23 cellular contexts compared by ENCODE assay signal in the genomic region with DNA sequence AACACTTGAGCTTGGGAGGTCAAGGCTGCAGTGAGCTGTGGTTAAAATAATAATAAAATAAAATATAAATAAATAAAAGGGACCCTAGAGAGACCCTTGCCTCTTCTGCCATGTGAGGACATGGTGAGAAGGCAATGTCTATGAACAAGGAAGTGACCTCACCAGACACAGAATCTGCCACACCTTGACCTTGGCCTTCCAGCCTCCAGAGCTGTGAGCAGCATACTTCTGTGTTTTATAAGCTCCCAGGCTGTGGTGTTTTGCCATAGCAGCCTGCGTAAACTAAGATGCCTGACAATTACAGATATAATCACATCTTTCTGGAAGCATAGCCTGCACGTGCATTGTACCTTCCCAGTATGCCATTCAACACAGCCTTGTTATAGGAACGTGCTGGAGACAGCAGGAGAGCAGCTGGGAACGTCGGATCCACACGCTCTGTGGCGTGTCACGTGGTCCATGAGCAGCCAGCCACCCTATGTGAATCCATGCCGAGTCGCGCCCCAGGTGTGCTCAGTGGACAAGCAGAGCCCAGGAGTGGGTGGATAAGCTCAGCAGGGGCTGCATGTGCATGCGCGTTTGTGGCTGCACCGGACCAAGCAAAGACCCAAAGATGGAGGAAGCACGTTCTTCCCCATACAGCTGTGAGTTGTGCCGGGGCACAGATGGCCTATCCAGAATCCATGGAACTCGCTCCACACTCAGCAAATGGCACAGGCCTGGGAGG. TPM values are rescaled to one million over a fixed set of nuclear protein-coding genes. Genes with fewer than 3 reads are reported as not detected.
"Had no signal": no experiment of that assay in that cellular context is flagged by ENCODE, and none has a peak within 500 bp of the region (broad histone marks: within the 10 kb centered on the region; RNA-seq: fewer than 3 reads in every experiment).

No MANE protein-coding gene starts in this region.

- H3K4me1 Mint-ChIP-seq: neural crest cell had no signal

- H3K36me3 Mint-ChIP-seq: naive thymus-derived CD4-positive, alpha-beta T cell had no signal

- H3K36me3 ChIP-seq: cardiac muscle cell, prostate gland, tibial artery had no signal

- ATAC-seq: activated CD4-positive, CD25-positive, alpha-beta regulatory T cell treated with anti-CD3 and anti-CD28 coated beads, Interleukin-2, amount 50 U/mL, for 24 hours; activated CD8-positive, alpha-beta T cell treated with anti-CD3 and anti-CD28 coated beads, Interleukin-2, amount 10 ng/mL, durations not matched to agents 7 days and 5 days; body of pancreas; naive thymus-derived CD4-positive, alpha-beta T cell had no signal

- H3K27ac ChIP-seq: body of pancreas, cardiac muscle cell, prostate gland, tibial artery, VCaP had no signal

- H3K27ac Mint-ChIP-seq: activated CD4-positive, alpha-beta T cell treated with anti-CD3 and anti-CD28 coated beads, Interleukin-2, amount 10 ng/mL, durations not matched to agents 7 days and 5 days; activated CD8-positive, alpha-beta T cell treated with anti-CD3 and anti-CD28 coated beads, Interleukin-2, amount 10 ng/mL, durations not matched to agents 7 days and 5 days; activated naive CD4-positive, alpha-beta T cell treated with anti-CD3 and anti-CD28 coated beads, Interleukin-2, amount 50 U/mL, for 24 hours; activated T-helper 1 cell treated with anti-CD3 and anti-CD28 coated beads, Interleukin-12 subunit alpha, Interleukin-12 subunit beta, Interleukin-2, Interleukin-4 antibody, amounts not matched to agents 30 ng/mL and 10 ng/mL and 1 ng/mL, durations not matched to agents 14 hours and 24 hours and 36 hours; dendritic cell treated with granulocyte-macrophage colony-stimulating factor and Interleukin-4, amounts not matched to agents 40 ng/mL and 50 ng/mL, for 4 days; stimulated activated naive CD8-positive, alpha-beta T cell treated with anti-CD3 and anti-CD28 coated beads, Interleukin-15, Interleukin-2, amounts not matched to agents 100 ng/mL and 50 ng/mL, for 24 hours had no signal

- DNase-seq: activated CD4-positive, alpha-beta T cell treated with anti-CD3 and anti-CD28 coated beads, Interleukin-2, amount 10 ng/mL, durations not matched to agents 7 days and 5 days; activated CD8-positive, alpha-beta T cell treated with anti-CD3 and anti-CD28 coated beads, Interleukin-2, amount 10 ng/mL, durations not matched to agents 7 days and 5 days; activated gamma-delta T cell; anterior cingulate cortex; body of pancreas; effector CD8-positive, alpha-beta T cell; erythroblast; foreskin fibroblast; mesenchymal stem cell; naive thymus-derived CD4-positive, alpha-beta T cell; stimulated activated CD4-positive, alpha-beta T cell treated with anti-CD3 and anti-CD28 coated beads, Interleukin-12 subunit alpha, Interleukin-12 subunit beta, amount 100 ng/mL, for 4 hours; stimulated activated CD4-positive, alpha-beta T cell treated with anti-CD3 and anti-CD28 coated beads, Interleukin-4, amount 100 ng/mL, for 4 hours; substantia nigra; tibial artery had no signal

- H3K4me3 ChIP-seq: body of pancreas, cardiac muscle cell, prostate gland, tibial artery had no signal

- H3K27me3 Mint-ChIP-seq: activated naive CD4-positive, alpha-beta T cell treated with anti-CD3 and anti-CD28 coated beads, Interleukin-2, amount 50 U/mL, for 24 hours; dendritic cell treated with granulocyte-macrophage colony-stimulating factor and Interleukin-4, amounts not matched to agents 40 ng/mL and 50 ng/mL, for 4 days; stimulated activated naive CD8-positive, alpha-beta T cell treated with anti-CD3 and anti-CD28 coated beads, Interleukin-15, Interleukin-2, amounts not matched to agents 100 ng/mL and 50 ng/mL, for 24 hours had no signal

- H3K9me3 Mint-ChIP-seq: neural crest cell had no signal

- H3K9me3 ChIP-seq: body of pancreas, prostate gland had no signal

- H3K27me3 ChIP-seq: body of pancreas, cardiac muscle cell, tibial artery had no signal

- H3K4me3 Mint-ChIP-seq: activated CD4-positive, alpha-beta T cell treated with anti-CD3 and anti-CD28 coated beads, Interleukin-2, amount 10 ng/mL, durations not matched to agents 7 days and 5 days; activated CD8-positive, alpha-beta T cell treated with anti-CD3 and anti-CD28 coated beads, Interleukin-2, amount 10 ng/mL, durations not matched to agents 7 days and 5 days; activated naive CD4-positive, alpha-beta T cell treated with anti-CD3 and anti-CD28 coated beads, Interleukin-2, amount 50 U/mL, for 24 hours; activated T-helper 1 cell treated with anti-CD3 and anti-CD28 coated beads, Interleukin-12 subunit alpha, Interleukin-12 subunit beta, Interleukin-2, Interleukin-4 antibody, amounts not matched to agents 30 ng/mL and 10 ng/mL and 1 ng/mL, durations not matched to agents 14 hours and 24 hours and 36 hours; dendritic cell treated with granulocyte-macrophage colony-stimulating factor and Interleukin-4, amounts not matched to agents 40 ng/mL and 50 ng/mL, for 4 days; naive thymus-derived CD4-positive, alpha-beta T cell; neural crest cell; stimulated activated naive CD8-positive, alpha-beta T cell treated with anti-CD3 and anti-CD28 coated beads, Interleukin-15, Interleukin-2, amounts not matched to agents 100 ng/mL and 50 ng/mL, for 24 hours had no signal

- H3K4me1 ChIP-seq: body of pancreas, prostate gland had no signal

RNA-seq across cellular contexts. Expression of a gene that starts 17.8 kb away (rescaled TPM):
- total RNA-seq: activated CD8-positive, alpha-beta T cell treated with anti-CD3 and anti-CD28 coated beads, Interleukin-2, amount 10 ng/mL, durations not matched to agents 7 days and 5 days; activated T-helper 1 cell treated with anti-CD3 and anti-CD28 coated beads, Interleukin-12 subunit alpha, Interleukin-12 subunit beta, Interleukin-2, Interleukin-4 antibody, amounts not matched to agents 30 ng/mL and 10 ng/mL and 1 ng/mL, durations not matched to agents 14 hours and 24 hours and 36 hours had no signal
- polyA plus RNA-seq: cardiac muscle cell; naive thymus-derived CD4-positive, alpha-beta T cell had no signal
